ENCODE assay signal across 1 cellular context in the genomic region with DNA sequence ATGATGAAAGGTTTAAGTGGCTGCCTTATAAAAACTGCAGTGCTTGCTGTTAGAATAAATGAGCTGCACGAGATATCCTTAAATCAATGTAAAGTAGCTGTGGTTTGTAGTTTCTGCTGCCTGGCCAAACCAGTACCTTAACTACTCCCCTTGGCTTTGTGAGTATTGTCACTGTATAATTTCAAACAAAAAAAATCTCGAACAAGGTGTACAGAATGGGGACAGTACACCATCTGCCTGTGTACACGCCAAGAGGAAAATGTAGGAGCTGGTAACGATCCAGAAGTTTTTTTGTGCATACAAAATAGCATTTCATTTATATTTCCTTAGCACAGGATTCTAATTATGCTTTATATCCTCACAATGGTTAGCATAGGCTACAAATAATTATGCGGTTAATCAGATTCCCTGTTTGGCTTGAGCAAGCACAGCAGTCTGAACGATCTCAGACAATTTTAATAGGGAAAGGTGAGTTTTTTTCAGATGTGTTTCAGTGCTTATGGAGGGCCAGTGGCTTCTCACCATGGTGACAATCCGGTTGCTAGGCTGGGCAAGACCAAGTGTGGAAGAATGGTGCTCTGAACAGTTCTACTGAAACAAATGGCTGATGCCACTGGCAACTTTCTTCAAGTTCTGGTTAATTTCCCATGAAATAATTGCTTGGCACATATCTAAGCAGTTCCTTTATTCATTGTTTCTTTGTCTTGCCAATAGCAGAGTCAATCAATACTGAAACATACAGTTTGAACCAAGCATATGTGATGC.
TF ChIP-seq lines count a peak whose summit lies in the region.

No MANE protein-coding gene starts in this region.

TF ChIP-seq in HepG2, 621 proteins besides CTCF, POLR2A, EP300 and RAD21:
- TF ChIP-seq ZNF33B (CRISPR knock-in tag; IDR thresholded peaks at IDR 0.05) (no peak), RFX5 (IDR thresholded peaks at IDR 0.05; ENCODE audit: low read depth, low read length) (peak; percentile 87; the same call in 1 of the 2 replicates)
